Comparison of ENCODE assay signal across 32 cellular contexts in genomic region chr2:171216631-171217030, GRCh38.
"Had no signal": no experiment of that assay in that cellular context is flagged by ENCODE, and none has a peak within 500 bp of the region (broad histone marks: within the 10 kb centered on the region; RNA-seq: fewer than 3 reads in every experiment).

No MANE protein-coding gene starts in this region.

- H3K4me1 ChIP-seq: ascending aorta, Peyer's patch, SJSA1 had no signal

- H3K27me3 ChIP-seq: ascending aorta, MG63, Peyer's patch, SJSA1 had no signal

- DNase-seq: activated CD4-positive, alpha-beta T cell treated with anti-CD3 and anti-CD28 coated beads for 36 hours; activated CD4-positive, alpha-beta T cell treated with anti-CD3 and anti-CD28 coated beads, Interleukin-2, amount 10 ng/mL, durations not matched to agents 7 days and 5 days; activated CD4-positive, alpha-beta T cell treated with anti-CD3 and anti-CD28 coated beads, Interleukin-2, amount 50 U/mL, for 48 hours; activated CD8-positive, alpha-beta T cell treated with anti-CD3 and anti-CD28 coated beads, Interleukin-2, amount 10 ng/mL, durations not matched to agents 7 days and 5 days; activated gamma-delta T cell; activated naive CD4-positive, alpha-beta T cell treated with Interleukin-2 at 50 U/mL for 16 hours; activated naive CD8-positive, alpha-beta T cell treated with anti-CD3 and anti-CD28 coated beads, Interleukin-2, amount 10 ng/mL, durations not matched to agents 7 days and 5 days; activated T-cell treated with anti-CD3 and anti-CD28 coated beads, Interleukin-2, amount 50 U/mL, for 24 hours; amygdala; MG63; NCI-H1048; NCI-H1105 treated with DMSO at 0.1 percent for 48 hours; NCI-H1436; NCI-H1694; NCI-H1930; NCI-H2081 treated with DMSO at 0.1 percent for 48 hours; NCI-H226; NCI-H446 treated with DMSO at 0.1 percent for 48 hours; NCI-H524; PC-3; Peyer's patch; RPMI8226; SHP77 treated with DMSO at 0.1 percent for 48 hours; SK-N-SH had no signal

- H3K4me2 ChIP-seq: SK-N-SH had no signal

- H3K4me3 Mint-ChIP-seq: activated CD4-positive, alpha-beta T cell treated with anti-CD3 and anti-CD28 coated beads for 36 hours; activated CD4-positive, alpha-beta T cell treated with anti-CD3 and anti-CD28 coated beads, Interleukin-2, amount 10 ng/mL, durations not matched to agents 7 days and 5 days; activated CD8-positive, alpha-beta T cell treated with anti-CD3 and anti-CD28 coated beads, Interleukin-2, amount 10 ng/mL, durations not matched to agents 7 days and 5 days; activated naive CD4-positive, alpha-beta T cell treated with anti-CD3 and anti-CD28 coated beads, Interleukin-2, amount 50 U/mL, for 24 hours; activated naive CD8-positive, alpha-beta T cell treated with anti-CD3 and anti-CD28 coated beads, Interleukin-2, amount 10 ng/mL, durations not matched to agents 7 days and 5 days; activated T-cell treated with anti-CD3 and anti-CD28 coated beads, Interleukin-2, amount 50 U/mL, for 24 hours; T-helper 1 cell treated with Interleukin-12 subunit alpha and Interleukin-12 subunit beta and Interleukin-4 antibody, amounts not matched to agents 30 μg/mL and 1 μg/mL, for 36 hours; T-helper 2 cell treated with Interferon-gamma antibody and Interleukin-4, amounts not matched to agents 5 μg/mL and 100 μg/mL, for 36 hours had no signal

- H3K27ac Mint-ChIP-seq: activated CD4-positive, alpha-beta T cell treated with anti-CD3 and anti-CD28 coated beads for 36 hours; activated CD4-positive, alpha-beta T cell treated with anti-CD3 and anti-CD28 coated beads, Interleukin-2, amount 10 ng/mL, durations not matched to agents 7 days and 5 days; activated CD8-positive, alpha-beta T cell treated with anti-CD3 and anti-CD28 coated beads, Interleukin-2, amount 10 ng/mL, durations not matched to agents 7 days and 5 days; activated naive CD4-positive, alpha-beta T cell treated with anti-CD3 and anti-CD28 coated beads, Interleukin-2, amount 50 U/mL, for 24 hours; activated naive CD8-positive, alpha-beta T cell treated with anti-CD3 and anti-CD28 coated beads, Interleukin-2, amount 10 ng/mL, durations not matched to agents 7 days and 5 days; activated T-cell treated with anti-CD3 and anti-CD28 coated beads, Interleukin-2, amount 50 U/mL, for 24 hours; activated T-helper 2 cell treated with anti-CD3 and anti-CD28 coated beads, Interferon-gamma antibody, Interleukin-2, Interleukin-4, amounts not matched to agents 10 μg/mL and 5 μg/mL and 100 μg/mL, durations not matched to agents 14 hours and 24 hours and 36 hours; T-helper 1 cell treated with Interleukin-12 subunit alpha and Interleukin-12 subunit beta and Interleukin-4 antibody, amounts not matched to agents 30 μg/mL and 1 μg/mL, for 36 hours; T-helper 2 cell treated with Interferon-gamma antibody and Interleukin-4, amounts not matched to agents 5 μg/mL and 100 μg/mL, for 36 hours had no signal

- H3K4me3 ChIP-seq: ascending aorta, MG63, Peyer's patch, SJSA1 had no signal

- H3K27ac ChIP-seq: ascending aorta, Peyer's patch, SJSA1 had no signal

- ATAC-seq: activated CD4-positive, alpha-beta T cell treated with anti-CD3 and anti-CD28 coated beads for 36 hours; activated CD4-positive, CD25-positive, alpha-beta regulatory T cell treated with anti-CD3 and anti-CD28 coated beads, Interleukin-2, amount 50 U/mL, for 24 hours; activated CD8-positive, alpha-beta T cell treated with anti-CD3 and anti-CD28 coated beads, Interleukin-2, amount 10 ng/mL, durations not matched to agents 7 days and 5 days; PC-3 had no signal

- H3K27me3 Mint-ChIP-seq: activated CD4-positive, alpha-beta T cell treated with anti-CD3 and anti-CD28 coated beads for 36 hours; activated naive CD4-positive, alpha-beta T cell treated with anti-CD3 and anti-CD28 coated beads, Interleukin-2, amount 50 U/mL, for 24 hours; activated naive CD8-positive, alpha-beta T cell treated with anti-CD3 and anti-CD28 coated beads, Interleukin-2, amount 10 ng/mL, durations not matched to agents 7 days and 5 days; activated T-cell treated with anti-CD3 and anti-CD28 coated beads, Interleukin-2, amount 50 U/mL, for 24 hours had no signal

- H3K9me3 ChIP-seq: Peyer's patch, SJSA1, SK-N-SH had no signal

- H3K9ac ChIP-seq: SK-N-SH had no signal

- FAIRE-seq: TTC549 had no signal

- H3K9me2 ChIP-seq: SK-N-SH had no signal

- H3K36me3 ChIP-seq: ascending aorta, MG63, Peyer's patch, SJSA1 had no signal
